ENCODE assay signal across 16 cellular contexts in genomic region chr7:34756025-34756437, GRCh38.
DNase-seq lines count a peak whose midpoint lies in the region; ATAC-seq and TF ChIP-seq lines count a peak whose summit lies in the region.
"Had no signal": no experiment of that assay in that cellular context is flagged by ENCODE, and none has a peak within 500 bp of the region (broad histone marks: within the 10 kb centered on the region; RNA-seq: fewer than 3 reads in every experiment).

No MANE protein-coding gene starts in this region.

- H3K4me1 ChIP-seq in mammary epithelial cell (ENCODE audit: insufficient read depth, low read length) (no peaks in the 10 kb centered on the region), body of pancreas (peaks cover 18% of the 10 kb centered on the region)
- H3K4me1 ChIP-seq: neural progenitor cell, uterus had no signal

- peaks cover 4% of the 10 kb centered on the region for H3K4me1 Mint-ChIP-seq in MCF 10A (ENCODE audit: insufficient read depth, unreplicated experiment)

- in situ Hi-C loops in mammary epithelial cell (cut with MboI; ENCODE audit: low sequenced_read_pairs in 2 of 2): no loop called here

- CTCF ChIA-PET in MCF 10A (lab: Yijun Ruan, JAX): no interaction called here
- CTCF ChIA-PET in mammary epithelial cell (lab: Charles Lee; ENCODE audit: low non-redundant PET): no interaction called here

- WGBS in mammary epithelial cell (ENCODE audit: low coverage, missing lambda C conversion rate): 4% methylated on average over 4 of the region's 4 CpGs
- WGBS in body of pancreas, 2 donors: 31 to 33% methylated on average over 4 of the region's 4 CpGs

- no peak overlapping the region for H2AFZ ChIP-seq in mammary epithelial cell (ENCODE audit: low read depth, low read length)
- H2AFZ ChIP-seq: neural progenitor cell had no signal

- H3K36me3 Mint-ChIP-seq in MCF 10A (ENCODE audit: insufficient read depth, unreplicated experiment): peaks cover 12% of the 10 kb centered on the region
- H3K36me3 Mint-ChIP-seq: neural progenitor cell had no signal

- H3K4me2 ChIP-seq in mammary epithelial cell (ENCODE audit: insufficient read depth, low read depth, low read length): no peak overlapping the region
- H3K4me2 ChIP-seq: neural progenitor cell had no signal

- H3K36me3 ChIP-seq in mammary epithelial cell (ENCODE audit: insufficient read depth, low read length): no peaks in the 10 kb centered on the region
- no peaks in the 10 kb centered on the region for H3K36me3 ChIP-seq in body of pancreas (replicated peaks in 1 of 2; ENCODE audit: insufficient read depth in 1 of 2, low read depth in 2 of 2)
- H3K36me3 ChIP-seq: neural progenitor cell, uterus had no signal

- no peak overlapping the region for H3K4me3 Mint-ChIP-seq in MCF 10A (ENCODE audit: unreplicated experiment)
- H3K4me3 Mint-ChIP-seq: activated T-cell treated with anti-CD3 and anti-CD28 coated beads, Interleukin-2, amount 50 U/mL, for 4 hours; neural progenitor cell had no signal

- H3K9me3 Mint-ChIP-seq in MCF 10A (ENCODE audit: unreplicated experiment): no peaks in the 10 kb centered on the region
- H3K9me3 Mint-ChIP-seq: activated T-cell treated with anti-CD3 and anti-CD28 coated beads, Interleukin-2, amount 50 U/mL, for 4 hours; neural progenitor cell had no signal

- POLR2A ChIA-PET in MCF 10A (lab: Yijun Ruan, JAX): no interaction called here

- no peaks in the 10 kb centered on the region for H3K27me3 Mint-ChIP-seq in MCF 10A (ENCODE audit: insufficient read depth, unreplicated experiment)

- intact Hi-C loops in MCF 10A (cut with micrococcal nuclease) (no loop called here), mammary epithelial cell (cut with micrococcal nuclease) (loop anchor here (5.0 kb wide), 1 partner anchor 171 kb away; no protein-coding TSS in a partner anchor), body of pancreas (cut with DNase I) (no loop called here)

- H3K79me2 ChIP-seq in mammary epithelial cell (ENCODE audit: insufficient read depth, low read length): no peaks in the 10 kb centered on the region

- peak; percentile 13 for DNase-seq in MCF 10A (ENCODE audit: unreplicated experiment)
- no peak for DNase-seq in mammary epithelial cell
- peak; percentile 66 to 72 for DNase-seq in NCI-H1930 (lab: John Stamatoyannopoulos, UW)
- DNase-seq in body of pancreas: peak in 3 of 4 donors; percentile 27 to 31 (median 30)
- no peak for DNase-seq in iPS-NIHi7 (ENCODE audit: extremely low spot score)
- DNase-seq in NOMO-1 (lab: John Stamatoyannopoulos, UW; ENCODE audit: unreplicated experiment in 2 of 2): no peak
- no peak for DNase-seq in Ammon's horn (ENCODE audit: low spot score)
- DNase-seq in HuH-7 (ENCODE audit: low spot score): no peak
- DNase-seq: activated CD4-positive, alpha-beta T cell treated with anti-CD3 and anti-CD28 coated beads for 1 hour; activated T-cell treated with anti-CD3 and anti-CD28 coated beads, Interleukin-2, amount 50 U/mL, for 4 hours; DND-41; effector CD8-positive, alpha-beta T cell; KG1; NK-92 treated with Interleukin-12 subunit alpha and Interleukin-12 subunit beta, amount 100 ng/mL, for 24 hours; uterus had no signal

- H3K9ac ChIP-seq in mammary epithelial cell (ENCODE audit: insufficient read depth, low read length): no peak overlapping the region
- H3K9ac ChIP-seq: neural progenitor cell had no signal

- no peak for TF ChIP-seq CTCF in MCF 10A (IDR thresholded peaks at IDR 0.05; ENCODE audit: unreplicated experiment)
- TF ChIP-seq CTCF in mammary epithelial cell (conservative IDR thresholded peaks at IDR 0.05 in 1 of 2, IDR thresholded peaks at IDR 0.05 in 1 of 2; ENCODE audit: extremely low read depth in 1 of 2, insufficient read depth in 1 of 2, low read depth in 1 of 2, low read length in 2 of 2): no peak
- TF ChIP-seq CTCF in body of pancreas (IDR thresholded peaks at IDR 0.05): no peak

- H3K4me3 ChIP-seq in mammary epithelial cell (replicated peaks in 1 of 3; ENCODE audit: insufficient read depth in 1 of 3, low read depth in 2 of 3, low read length in 3 of 3) (no peak overlapping the region), body of pancreas (no peak overlapping the region)
- H3K4me3 ChIP-seq: neural progenitor cell, uterus had no signal

- no TSS peak for BruUV-seq in MCF 10A (replicated peaks; lab: Mats Ljungman, UMichigan)
- no TSS peak for BruUV-seq in mammary epithelial cell (replicated peaks; lab: Mats Ljungman, UMichigan)

- H3K27me3 ChIP-seq in mammary epithelial cell (ENCODE audit: insufficient read depth, low read length) (no peaks in the 10 kb centered on the region), body of pancreas (no peaks in the 10 kb centered on the region)
- H3K27me3 ChIP-seq: neural progenitor cell, uterus had no signal

- H3K27ac Mint-ChIP-seq in MCF 10A (ENCODE audit: low read depth, unreplicated experiment): no peak overlapping the region
- H3K27ac Mint-ChIP-seq: neural progenitor cell had no signal

- no peaks in the 10 kb centered on the region for H3K9me3 ChIP-seq in mammary epithelial cell (replicated peaks; ENCODE audit: insufficient read depth, low read length)
- H3K9me3 ChIP-seq in body of pancreas: no peaks in the 10 kb centered on the region
- H3K9me3 ChIP-seq: uterus had no signal

- H4K20me1 ChIP-seq in mammary epithelial cell (ENCODE audit: insufficient read depth, low read length): no peaks in the 10 kb centered on the region

- no peak for TF ChIP-seq POLR2A in body of pancreas (IDR thresholded peaks at IDR 0.05)

- no peak overlapping the region for H3K27ac ChIP-seq in mammary epithelial cell (ENCODE audit: insufficient read depth, low read depth, low read length)
- peak overlapping the region in 3 of 4 donors; percentile 3 to 48 (median 48) for H3K27ac ChIP-seq in body of pancreas
- H3K27ac ChIP-seq: neural progenitor cell, uterus had no signal

- peak; percentile 67 for ATAC-seq in body of pancreas
- ATAC-seq: activated T-cell treated with anti-CD3 and anti-CD28 coated beads, Interleukin-2, amount 50 U/mL, for 4 hours had no signal

- dilution Hi-C loops in mammary epithelial cell (cut with HindIII; ENCODE audit: low sequenced_read_pairs): no loop called here

Comparison
In these comparisons a context has a peak if more than half of its experiments do, and no peak if none do; other contexts are left out.
1. DNase-seq: peak in MCF 10A (single experiment), NCI-H1930 (2 of 2) and body of pancreas (3 of 4); none in mammary epithelial cell (single experiment), iPS-NIHi7 (single experiment), NOMO-1 (0 of 2), Ammon's horn (single experiment) and HuH-7 (single experiment).